ENCODE assay signal across 1 cellular context in genomic region chr16:82782715-82783251, GRCh38.
TF ChIP-seq lines count a peak whose summit lies in the region.

No MANE protein-coding gene starts in this region.

TF ChIP-seq in H1, 55 proteins besides CTCF, POLR2A, EP300 and RAD21 (continued from another document):
- no peak for TF ChIP-seq RNF2 (IDR thresholded peaks at IDR 0.05; ENCODE audit: borderline replicate concordance, low read depth, low read length, missing control alignments, poor library complexity, severe bottlenecking)
- no peak for TF ChIP-seq TAF1 (IDR thresholded peaks at IDR 0.05; ENCODE audit: low read depth, low read length)
- no peak for TF ChIP-seq RFX5 (IDR thresholded peaks at IDR 0.05; ENCODE audit: borderline replicate concordance, low read depth, low read length)
- peak; percentile 96 for TF ChIP-seq TCF12 (IDR thresholded peaks at IDR 0.05; ENCODE audit: low read depth, low read length)
- TF ChIP-seq SIRT6 (IDR thresholded peaks at IDR 0.05; ENCODE audit: low read length), result no peak
- no peak for TF ChIP-seq CREB1 (IDR thresholded peaks at IDR 0.05)
- 0 out of 2 replicates have a peak, but pooled peaks have one; percentile 39 for TF ChIP-seq SP1 (IDR thresholded peaks at IDR 0.05; ENCODE audit: low read depth, low read length)
- no peak for TF ChIP-seq SP4 (IDR thresholded peaks at IDR 0.05; ENCODE audit: low read length)
- peak; percentile 73 for TF ChIP-seq E2F6 (IDR thresholded peaks at IDR 0.05)
- peak; percentile 62 for TF ChIP-seq MAX (IDR thresholded peaks at IDR 0.05)
- TF ChIP-seq ATF3 (IDR thresholded peaks at IDR 0.05; ENCODE audit: insufficient read depth, low read depth, low read length), result no peak
- no peak for TF ChIP-seq KDM1A (IDR thresholded peaks at IDR 0.05; ENCODE audit: borderline replicate concordance, low read length)
- TF ChIP-seq HDAC6 (IDR thresholded peaks at IDR 0.05; ENCODE audit: low read depth, low read length), result no peak
- no peak for TF ChIP-seq MAFK (IDR thresholded peaks at IDR 0.05; ENCODE audit: low read depth, low read length)
- TF ChIP-seq CBX5 (IDR thresholded peaks at IDR 0.05; ENCODE audit: low read depth, low read length), result no peak
